Comparison of ENCODE assay signal across 10 cellular contexts in the genomic region with DNA sequence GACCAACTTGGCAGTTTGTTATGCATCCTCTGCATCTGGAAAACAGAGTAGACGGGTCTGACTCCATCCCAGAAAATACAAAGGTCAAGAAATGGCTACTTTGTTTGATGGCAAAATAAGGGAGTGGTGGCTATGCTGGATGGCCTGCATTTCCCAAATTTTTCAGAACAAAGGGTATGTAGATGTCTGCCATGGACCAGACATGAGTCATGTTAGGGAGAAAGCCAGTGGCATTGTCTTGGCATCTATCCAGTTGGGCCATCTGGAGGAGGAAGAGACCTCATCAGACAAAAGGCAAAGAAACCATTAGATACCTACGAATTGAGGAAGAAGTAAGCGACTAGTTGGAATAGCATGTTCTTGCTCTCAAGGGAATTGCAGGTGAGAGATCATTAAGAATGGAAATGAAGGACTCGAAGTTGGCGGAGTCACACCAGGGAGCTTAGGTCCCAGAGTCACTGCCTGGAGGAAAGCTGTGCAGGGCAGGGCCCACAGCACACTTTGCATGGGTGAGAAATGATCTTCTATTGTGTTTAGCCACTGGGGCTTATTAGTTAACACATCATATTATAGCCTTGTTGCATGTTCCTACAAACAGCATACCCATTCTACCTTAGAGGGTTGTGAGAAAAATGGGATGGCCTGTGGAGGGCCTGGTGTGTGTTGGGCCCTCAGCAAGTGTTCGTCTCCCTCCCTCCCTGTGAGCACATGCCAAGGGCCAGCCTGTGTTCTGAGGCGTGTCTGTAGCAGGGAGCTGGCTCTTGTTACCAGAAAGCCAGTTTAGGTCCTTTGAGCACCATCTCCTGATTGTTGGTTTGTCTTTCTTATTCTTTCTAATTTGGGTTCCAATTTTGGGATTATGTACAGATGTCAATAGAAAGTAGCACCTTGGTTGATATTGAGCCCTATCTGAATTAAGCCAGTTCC.
A peak's percentile ranks its signal among the peaks of the same experiment; 100 is the strongest.
DNase-seq lines count a peak whose midpoint lies in the region; FAIRE-seq and TF ChIP-seq lines count a peak whose summit lies in the region.
"Had no signal": no experiment of that assay in that cellular context is flagged by ENCODE, and none has a peak within 500 bp of the region (broad histone marks: within the 10 kb centered on the region; RNA-seq: fewer than 3 reads in every experiment).

No MANE protein-coding gene starts in this region.

- no peak overlapping the region for H2BK120ac ChIP-seq in mesendoderm (ENCODE audit: low read depth, low read length)

- H3K36me3 ChIP-seq in MG63 (no peaks in the 10 kb centered on the region), bronchial epithelial cell (ENCODE audit: control insufficient read depth, insufficient read depth, low read length) (no peaks in the 10 kb centered on the region), mesendoderm (ENCODE audit: control insufficient read depth, insufficient read depth, low read length) (no peaks in the 10 kb centered on the region)
- H3K36me3 ChIP-seq in CD4-positive, alpha-beta memory T cell (ENCODE audit: insufficient read depth, low read length) = no peaks in the 10 kb centered on the region

- H3K9me3 ChIP-seq in MG63 = no peaks in the 10 kb centered on the region
- no peaks in the 10 kb centered on the region for H3K9me3 ChIP-seq in CD4-positive, alpha-beta memory T cell (ENCODE audit: control insufficient read depth in 1 of 2, low read length in 2 of 2)
- H3K9me3 ChIP-seq: gastroesophageal sphincter had no signal

- CTCF ChIA-PET in CD4-positive, alpha-beta memory T cell (lab: Charles Lee; ENCODE audit: partially characterized antibody) = no interaction called here

- intact Hi-C loops in CD14-positive monocyte (cut with micrococcal nuclease) = loop anchor here in 1 of 2 donors (10.0 kb wide), 1 partner anchor 645 kb away; no protein-coding TSS in a partner anchor
- intact Hi-C loops in CD4-positive, alpha-beta memory T cell (cut with micrococcal nuclease) = loop anchor here (10.0 kb wide), 1 partner anchor 775 kb away; no protein-coding TSS in a partner anchor

- H3K9ac ChIP-seq in mesendoderm (ENCODE audit: low read length) = no peak overlapping the region

- WGBS in mesendoderm (ENCODE audit: extremely low coverage, insufficient coverage, low lambda C conversion rate) = no CpG with 5 or more reads among the region's 7 CpGs

- no peak overlapping the region for H3K23ac ChIP-seq in mesendoderm (ENCODE audit: low read length)

- H3K79me1 ChIP-seq in mesendoderm (ENCODE audit: low read length) = no peaks in the 10 kb centered on the region

- POLR2A ChIA-PET in CD4-positive, alpha-beta memory T cell (lab: Charles Lee; ENCODE audit: partially characterized antibody) = no interaction called here

- H3K4me3 Mint-ChIP-seq in osteocyte (ENCODE audit: unreplicated experiment) (no peak overlapping the region), CD14-positive monocyte (no peak overlapping the region)
- no peak overlapping the region for H3K4me3 Mint-ChIP-seq in CD4-positive, alpha-beta memory T cell

- FAIRE-seq in bronchial epithelial cell (lab: Jason Lieb, UNC) = peak; percentile 70

- H3K9me3 Mint-ChIP-seq in osteocyte (ENCODE audit: unreplicated experiment) (peaks cover 9% of the 10 kb centered on the region), CD14-positive monocyte (peaks cover 0 to 4% (median 0%) of the 10 kb centered on the region in 7 donors)
- H3K9me3 Mint-ChIP-seq in CD4-positive, alpha-beta memory T cell = peaks cover 0 to 4% (median 0%) of the 10 kb centered on the region in 8 donors

- H3K56ac ChIP-seq in mesendoderm (ENCODE audit: low read length) = no peak overlapping the region

- no peak overlapping the region for H2BK15ac ChIP-seq in mesendoderm (replicated peaks; ENCODE audit: low read depth)

- no peak overlapping the region for H4K8ac ChIP-seq in mesendoderm (ENCODE audit: low read depth, low read length)

- no peak overlapping the region for H4K5ac ChIP-seq in mesendoderm (ENCODE audit: low read length)

- TF ChIP-seq CTCF in bronchial epithelial cell (IDR thresholded peaks at IDR 0.05; ENCODE audit: insufficient read depth, low read length, severe bottlenecking) = no peak
- TF ChIP-seq CTCF in osteocyte (IDR thresholded peaks at IDR 0.05) = no peak
- TF ChIP-seq CTCF in CD14-positive monocyte (IDR thresholded peaks at IDR 0.05) = no peak

- no peak overlapping the region for H3K18ac ChIP-seq in mesendoderm (ENCODE audit: low read length)

- no peak overlapping the region for H3K27ac ChIP-seq in mesendoderm (ENCODE audit: low read depth, low read length)
- no peak overlapping the region for H3K27ac ChIP-seq in CD4-positive, alpha-beta memory T cell (ENCODE audit: low read depth, low read length)
- H3K27ac ChIP-seq: gastroesophageal sphincter had no signal

- peaks cover 12% of the 10 kb centered on the region for H3K4me1 Mint-ChIP-seq in osteocyte (ENCODE audit: unreplicated experiment)
- no peaks in the 10 kb centered on the region for H3K4me1 Mint-ChIP-seq in CD14-positive monocyte
- no peaks in the 10 kb centered on the region for H3K4me1 Mint-ChIP-seq in CD4-positive, alpha-beta memory T cell

- H3K27me3 Mint-ChIP-seq in osteocyte (ENCODE audit: unreplicated experiment) (no peaks in the 10 kb centered on the region), CD14-positive monocyte (ENCODE audit: low read depth in 3 of 3) (peaks cover 0 to 2% (median 0%) of the 10 kb centered on the region in 3 donors)
- no peaks in the 10 kb centered on the region for H3K27me3 Mint-ChIP-seq in CD4-positive, alpha-beta memory T cell

- peaks cover 5% of the 10 kb centered on the region for H3K4me1 ChIP-seq in mesendoderm (ENCODE audit: control insufficient read depth, low read depth, low read length)
- no peaks in the 10 kb centered on the region for H3K4me1 ChIP-seq in CD4-positive, alpha-beta memory T cell (ENCODE audit: insufficient read depth, low read length)
- H3K4me1 ChIP-seq: gastroesophageal sphincter had no signal

- H3K36me3 Mint-ChIP-seq in osteocyte (ENCODE audit: unreplicated experiment) = peaks cover 2% of the 10 kb centered on the region
- H3K36me3 Mint-ChIP-seq in CD14-positive monocyte = peaks cover 0 to 2% of the 10 kb centered on the region in 2 donors
- peaks cover 1 to 25% of the 10 kb centered on the region in 2 donors for H3K36me3 Mint-ChIP-seq in CD4-positive, alpha-beta memory T cell

- no peak overlapping the region for H3K4me2 ChIP-seq in mesendoderm (ENCODE audit: low read length)

- peak; percentile 53 for DNase-seq in ELF-1 (ENCODE audit: low read depth, low spot score)
- peak; percentile 54 for DNase-seq in MG63
- DNase-seq in bronchial epithelial cell (ENCODE audit: low read depth) = peak; percentile 46
- peak; percentile 78 for DNase-seq in mesendoderm
- DNase-seq in osteocyte (ENCODE audit: extremely low spot score, unreplicated experiment) = no peak
- DNase-seq in CD14-positive monocyte (ENCODE audit: low spot score) = no peak
- DNase-seq in CD4-positive, alpha-beta memory T cell = no peak
- DNase-seq: aorta, NCI-H1048 had no signal

- no peak overlapping the region for H2BK5ac ChIP-seq in mesendoderm (ENCODE audit: low read length)

- no peaks in the 10 kb centered on the region for H3K79me2 ChIP-seq in mesendoderm (ENCODE audit: control insufficient read depth, insufficient read depth, low read length)

- no peak overlapping the region for H3K27ac Mint-ChIP-seq in osteocyte (ENCODE audit: unreplicated experiment)
- no peak overlapping the region for H3K27ac Mint-ChIP-seq in CD14-positive monocyte
- no peak overlapping the region for H3K27ac Mint-ChIP-seq in CD4-positive, alpha-beta memory T cell

- no peak overlapping the region for H2AK5ac ChIP-seq in mesendoderm (ENCODE audit: low read length)

- no peak overlapping the region for H3K4me3 ChIP-seq in MG63
- H3K4me3 ChIP-seq in bronchial epithelial cell (ENCODE audit: low read depth, low read length) = no peak overlapping the region
- no peak overlapping the region for H3K4me3 ChIP-seq in mesendoderm (ENCODE audit: low read length)
- H3K4me3 ChIP-seq in CD4-positive, alpha-beta memory T cell (ENCODE audit: low read length in 2 of 2) = no peak overlapping the region
- H3K4me3 ChIP-seq: gastroesophageal sphincter had no signal

- no peaks in the 10 kb centered on the region for H3K27me3 ChIP-seq in MG63
- no peaks in the 10 kb centered on the region for H3K27me3 ChIP-seq in bronchial epithelial cell (ENCODE audit: control insufficient read depth, insufficient read depth, low read length)
- H3K27me3 ChIP-seq in mesendoderm (ENCODE audit: insufficient read depth, low read length, poor library complexity) = no peaks in the 10 kb centered on the region
- no peaks in the 10 kb centered on the region for H3K27me3 ChIP-seq in CD4-positive, alpha-beta memory T cell (ENCODE audit: insufficient read depth, low read length)
- H3K27me3 ChIP-seq: gastroesophageal sphincter had no signal

- H3K4ac ChIP-seq in mesendoderm (ENCODE audit: low read depth, low read length) = no peak overlapping the region

Comparison
In these comparisons a context has a peak if more than half of its experiments do, and no peak if none do; other contexts are left out.
1. DNase-seq: peak in ELF-1 (single experiment), MG63 (single experiment), bronchial epithelial cell (single experiment) and mesendoderm (single experiment); none in osteocyte (single experiment), CD14-positive monocyte (single experiment) and CD4-positive, alpha-beta memory T cell (0 of 5).